ENCODE assay signal across 29 cellular contexts in the genomic region with DNA sequence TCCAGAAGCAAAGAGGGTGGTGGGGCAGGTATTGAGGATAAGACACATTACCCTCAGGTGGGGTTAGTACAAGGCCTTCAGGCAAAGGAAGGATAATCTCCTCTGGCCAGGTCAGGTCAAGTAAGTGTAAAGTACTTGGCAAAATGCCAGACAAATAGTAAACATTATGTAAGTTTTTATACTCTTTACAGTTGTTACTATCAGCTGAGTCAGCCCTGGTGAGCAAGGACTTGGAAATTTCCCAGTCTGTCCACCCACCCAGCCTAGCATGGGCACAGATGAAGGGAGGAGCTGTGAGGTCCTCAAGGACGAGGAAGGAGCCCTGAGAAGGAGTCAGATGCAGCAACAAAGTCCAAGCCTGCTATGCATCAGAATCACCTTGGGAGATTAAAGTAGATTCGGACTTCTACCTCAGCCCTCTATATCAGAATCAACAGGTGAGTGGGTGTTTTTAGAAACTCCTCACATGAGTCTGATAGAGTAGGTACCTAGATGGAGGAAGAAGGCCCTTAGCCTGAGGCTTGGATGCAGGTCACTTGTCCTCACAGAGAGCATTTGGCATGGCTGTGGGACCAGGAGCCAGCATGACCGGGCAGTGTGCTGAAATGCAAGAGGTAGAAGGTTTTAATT. TPM values are rescaled to one million over a fixed set of nuclear protein-coding genes. Genes with fewer than 3 reads are reported as not detected.
DNase-seq lines count a peak whose midpoint lies in the region; ATAC-seq, FAIRE-seq and TF ChIP-seq lines count a peak whose summit lies in the region.
"Had no signal": no experiment of that assay in that cellular context is flagged by ENCODE, and none has a peak within 500 bp of the region (broad histone marks: within the 10 kb centered on the region; RNA-seq: fewer than 3 reads in every experiment).

No MANE protein-coding gene starts in this region.

- 25% methylated on average over 3 of the region's 3 CpGs for WGBS in HepG2 (ENCODE audit: low lambda C conversion rate)
- 94% methylated on average over 3 of the region's 3 CpGs for WGBS in right lobe of liver (ENCODE audit: insufficient coverage, low coverage, low lambda C conversion rate, missing lambda C conversion rate)
- WGBS in K562 (ENCODE audit: insufficient coverage, low coverage, missing lambda C conversion rate): 0% methylated on average over 3 of the region's 3 CpGs

- FAIRE-seq in HepG2 (lab: Jason Lieb, UNC) (no peak), K562 (lab: Jason Lieb, UNC) (no peak)
- FAIRE-seq: A549, GM18507 had no signal

- H2AFZ ChIP-seq in HepG2 (ENCODE audit: low read length) (no peak overlapping the region), K562 (ENCODE audit: low read depth, low read length) (no peak overlapping the region)

- H3K27me3 ChIP-seq in HepG2 (ENCODE audit: control insufficient read depth in 1 of 2, insufficient read depth in 2 of 2, low read length in 2 of 2): peaks cover 0 to 8% of the 10 kb centered on the region in 2 experiments; a peak in 1 of 5 replicates
- no peaks in the 10 kb centered on the region for H3K27me3 ChIP-seq in right lobe of liver
- peaks cover 6 to 8% of the 10 kb centered on the region in 2 experiments; a peak in 2 of 5 replicates for H3K27me3 ChIP-seq in K562 (ENCODE audit: control insufficient read depth in 2 of 2, insufficient read depth in 2 of 2, low read length in 2 of 2)
- H3K27me3 ChIP-seq in foreskin keratinocyte: peaks cover 23% of the 10 kb centered on the region
- H3K27me3 ChIP-seq: vagina had no signal

- TF ChIP-seq CTCF in HepG2 (CRISPR knock-in tag; IDR thresholded peaks at IDR 0.05): no peak
- TF ChIP-seq CTCF in right lobe of liver (IDR thresholded peaks at IDR 0.05): no peak
- TF ChIP-seq CTCF in K562 (IDR thresholded peaks at IDR 0.05 in 2 of 3, conservative IDR thresholded peaks at IDR 0.05 in 1 of 3; ENCODE audit: insufficient read depth in 2 of 3, low read depth in 1 of 3, low read length in 3 of 3): no peak
- TF ChIP-seq CTCF in foreskin keratinocyte (conservative IDR thresholded peaks at IDR 0.05): no peak

- intact Hi-C loops in HepG2 (cut with micrococcal nuclease; ENCODE audit: unreplicated experiment): no loop called here
- intact Hi-C loops in right lobe of liver (cut with DNase I): no loop called here
- intact Hi-C loops in K562 (cut with micrococcal nuclease): no loop called here

- H3K27ac ChIP-seq in HepG2 (ENCODE audit: extremely low read length, insufficient read depth, low read length): no peak overlapping the region
- H3K27ac ChIP-seq in right lobe of liver: no peak overlapping the region
- no peak overlapping the region for H3K27ac ChIP-seq in K562 (ENCODE audit: extremely low read depth, low read depth, low read length)
- no peak overlapping the region for H3K27ac ChIP-seq in foreskin keratinocyte
- H3K27ac ChIP-seq: A549, vagina, WERI-Rb-1 had no signal

- no peak for TF ChIP-seq RAD21 in HepG2 (CRISPR knock-in tag; IDR thresholded peaks at IDR 0.05)
- no peak for TF ChIP-seq RAD21 in K562 (CRISPR knock-in tag; conservative IDR thresholded peaks at IDR 0.05 in 1 of 2, IDR thresholded peaks at IDR 0.05 in 1 of 2)

- no peak for DNase-seq in HepG2 (ENCODE audit: low spot score)
- DNase-seq in right lobe of liver: no peak
- no peak for DNase-seq in K562 (ENCODE audit: extremely low read depth in 1 of 4, low spot score in 3 of 4)
- DNase-seq in foreskin keratinocyte: peak; percentile 26 to 75
- DNase-seq in retina: no peak
- DNase-seq in NCI-H446 (lab: John Stamatoyannopoulos, UW): no peak
- no peak for DNase-seq in SKM-1 (lab: John Stamatoyannopoulos, UW; ENCODE audit: unreplicated experiment)
- DNase-seq: activated CD4-positive, alpha-beta T cell treated with anti-CD3 and anti-CD28 coated beads, Interleukin-2, amount 50 U/mL, for 4 hours; activated gamma-delta T cell treated with Interleukin-2 at 50 U/mL for 16 hours; activated T-cell treated with anti-CD3 and anti-CD28 coated beads for 4 hours; amniotic stem cell; BE2C; central memory CD4-positive, alpha-beta T cell; COR-L47; DND-41; HFFc6; NCI-H1436 treated with DMSO at 0.1 percent for 48 hours; NCI-H2171; NCI-H774; stimulated activated CD4-positive, alpha-beta T cell treated with anti-CD3 and anti-CD28 coated beads, Interleukin-12 subunit alpha, Interleukin-12 subunit beta, amount 100 ng/mL, for 4 hours; substantia nigra; WERI-Rb-1 had no signal

- H3K36me3 ChIP-seq in HepG2 (replicated peaks in 1 of 2; ENCODE audit: control insufficient read depth in 1 of 2, insufficient read depth in 2 of 2, low read length in 2 of 2) (no peaks in the 10 kb centered on the region), right lobe of liver (no peaks in the 10 kb centered on the region), K562 (ENCODE audit: control insufficient read depth, insufficient read depth, low read length) (no peaks in the 10 kb centered on the region)
- H3K36me3 ChIP-seq: BE2C, vagina, WERI-Rb-1 had no signal

- CTCF ChIA-PET in HepG2 (lab: Yijun Ruan, JAX; ENCODE audit: low intra/inter-chr PET ratio, low total read pairs): no interaction called here
- CTCF ChIA-PET in K562 (lab: Yijun Ruan, JAX; ENCODE audit: low intra/inter-chr PET ratio): no interaction called here

- BruUV-seq in HepG2 (replicated peaks; lab: Mats Ljungman, UMichigan): no TSS peak
- no TSS peak for BruUV-seq in K562 (replicated peaks; lab: Mats Ljungman, UMichigan)

- no peak overlapping the region for H3K9ac ChIP-seq in HepG2 (ENCODE audit: insufficient read depth, low read depth, low read length)
- H3K9ac ChIP-seq in K562 (ENCODE audit: insufficient read depth in 1 of 2, low read depth in 2 of 2, low read length in 2 of 2): no peak overlapping the region

- no peaks in the 10 kb centered on the region for H3K79me2 ChIP-seq in HepG2 (ENCODE audit: insufficient read depth, low read length)
- no peaks in the 10 kb centered on the region for H3K79me2 ChIP-seq in K562 (ENCODE audit: control insufficient read depth, insufficient read depth, low read length)

- TF ChIP-seq EP300 in HepG2 (IDR thresholded peaks at IDR 0.05; ENCODE audit: low read depth in 2 of 2, low read length in 2 of 2) (no peak), HepG2 (CRISPR knock-in tag; IDR thresholded peaks at IDR 0.05; ENCODE audit: borderline replicate concordance) (no peak), K562 (IDR thresholded peaks at IDR 0.05; ENCODE audit: low read length) (no peak)

- TF ChIP-seq POLR2A in HepG2 (IDR thresholded peaks at IDR 0.05; ENCODE audit: insufficient read depth in 1 of 2, low read depth in 2 of 2, low read length in 2 of 2) (no peak), right lobe of liver (IDR thresholded peaks at IDR 0.05) (no peak), K562 (conservative IDR thresholded peaks at IDR 0.05) (no peak)

- POLR2A ChIA-PET in HepG2 (lab: Yijun Ruan, JAX): no interaction called here
- POLR2A ChIA-PET in K562 (lab: Yijun Ruan, JAX): interaction anchor here (0.7 kb wide), 1 partner anchor 43 kb away, joined by 3 read pairs; no protein-coding TSS in a partner anchor

- H3K9me1 ChIP-seq in K562 (ENCODE audit: control insufficient read depth, insufficient read depth, low read length): no peaks in the 10 kb centered on the region

- no peak for ATAC-seq in HepG2
- no peak for ATAC-seq in right lobe of liver
- no peak for ATAC-seq in K562
- peak; percentile 73 for ATAC-seq in foreskin keratinocyte
- ATAC-seq in GM19324 (IDR thresholded peaks at IDR 0.05; ENCODE audit: low FRiP score, unreplicated experiment): no peak
- ATAC-seq: A549, Panc1 had no signal

- H3K4me2 ChIP-seq in HepG2 (ENCODE audit: low read depth, low read length) (no peak overlapping the region), K562 (ENCODE audit: insufficient read depth, low read length) (no peak overlapping the region)
- H3K4me2 ChIP-seq: A549 had no signal

- in situ Hi-C loops in HepG2 (cut with HindIII; ENCODE audit: extremely low pct_ligation_motif_present, low pct_unique_long_range_greater_than_20kb): no loop called here
- in situ Hi-C loops in K562 (cut with MboI): no loop called here

- H3K4me1 ChIP-seq in HepG2 (ENCODE audit: insufficient read depth, low read length) (no peaks in the 10 kb centered on the region), right lobe of liver (no peaks in the 10 kb centered on the region), K562 (replicated peaks in 1 of 2; ENCODE audit: control insufficient read depth in 2 of 2, insufficient read depth in 2 of 2, low read length in 2 of 2) (no peaks in the 10 kb centered on the region), foreskin keratinocyte (no peaks in the 10 kb centered on the region)
- H3K4me1 ChIP-seq: A549, BE2C, vagina had no signal

- no peaks in the 10 kb centered on the region for H4K20me1 ChIP-seq in HepG2 (ENCODE audit: insufficient read depth, low read length)
- H4K20me1 ChIP-seq in K562 (replicated peaks; ENCODE audit: control insufficient read depth, insufficient read depth, low read length): no peaks in the 10 kb centered on the region

- H3K9me3 ChIP-seq in HepG2 (ENCODE audit: low read length): no peaks in the 10 kb centered on the region
- no peaks in the 10 kb centered on the region for H3K9me3 ChIP-seq in right lobe of liver
- no peaks in the 10 kb centered on the region for H3K9me3 ChIP-seq in K562 (replicated peaks; ENCODE audit: control insufficient read depth, insufficient read depth, low read depth, low read length)
- H3K9me3 ChIP-seq: A549, BE2C, vagina had no signal

- H3K4me3 ChIP-seq in HepG2 (replicated peaks in 1 of 3; ENCODE audit: insufficient read depth in 1 of 3, low read depth in 2 of 3, low read length in 3 of 3) (no peak overlapping the region), right lobe of liver (no peak overlapping the region), K562 (no peak overlapping the region)
- H3K4me3 ChIP-seq: A549, vagina had no signal

RNA-seq across cellular contexts. Expression of gene BARX1, which starts 50.2 kb away (rescaled TPM):
- total RNA-seq in HepG2 (2016; rRNA removed; fragmentation: Illumina TruSeq; extraction: Trizol) (not detected in 2 replicates), right lobe of liver (not detected), K562 (2014; rRNA removed) (0.14 TPM in 1 of 2 replicates, not detected in the other), K562 (2014; rRNA removed; fragmentation: Illumina TruSeq; extraction: Trizol) (not detected in 2 replicates), K562 (2015; rRNA removed; fragmentation: Illumina TruSeq; extraction: Trizol) (not detected in 2 replicates), K562 (2021) (0.11 TPM in 1 of 2 replicates, not detected in the other), foreskin keratinocyte (not detected in 2 replicates)
- total RNA-seq in HepG2 (2016; cell fraction: cytosol; rRNA removed; fragmentation: Illumina TruSeq; extraction: Trizol; ENCODE audit: low read depth): not detected in 2 replicates
- not detected in 2 replicates for total RNA-seq in HepG2 (2016; cell fraction: insoluble cytoplasmic fraction; rRNA removed; fragmentation: Illumina TruSeq; extraction: Trizol)
- not detected in 2 replicates for total RNA-seq in HepG2 (2016; cell fraction: membrane; rRNA removed; fragmentation: Illumina TruSeq; extraction: Trizol)
- not detected in 2 replicates for total RNA-seq in HepG2 (2016; cell fraction: nucleus; rRNA removed; fragmentation: Illumina TruSeq; extraction: Trizol)
- polyA plus RNA-seq in HepG2 (2011; rRNA removed) (not detected in 2 replicates), K562 (2011; rRNA removed) (not detected in 2 replicates), K562 (2014; fragmentation: Illumina TruSeq; extraction: Trizol) (not detected in 2 replicates), K562 (2014; fragmentation: Nextera tagmentation; extraction: Ambion mirVana) (not detected), K562 (2014; rRNA removed) (0.08 TPM in 1 of 2 replicates, not detected in the other), foreskin keratinocyte (not detected in 2 replicates)
- polyA plus RNA-seq in HepG2 (2011; cell fraction: cytosol; rRNA removed): not detected in 2 replicates
- not detected in 2 replicates for polyA plus RNA-seq in HepG2 (2011; cell fraction: nucleus; rRNA removed)
- polyA plus RNA-seq in HepG2 (2012): not detected in 2 replicates
- not detected in 2 replicates for polyA plus RNA-seq in HepG2 (2016; cell fraction: cytosol; fragmentation: Illumina TruSeq; extraction: Trizol; ENCODE audit: low read depth)
- not detected in 2 replicates for polyA plus RNA-seq in HepG2 (2016; cell fraction: insoluble cytoplasmic fraction; fragmentation: Illumina TruSeq; extraction: Trizol; ENCODE audit: low read depth)
- polyA plus RNA-seq in HepG2 (2016; cell fraction: membrane; fragmentation: Illumina TruSeq; extraction: Trizol; ENCODE audit: low read depth): not detected in 2 replicates
- polyA plus RNA-seq in HepG2 (2016; cell fraction: nucleus; fragmentation: Illumina TruSeq; extraction: Trizol; ENCODE audit: insufficient read depth, low read depth): not detected in 2 replicates
- 0.65 TPM in 1 of 2 replicates, not detected in the other for polyA minus RNA-seq in HepG2 (2011; rRNA and poly(A)+ RNA removed; ENCODE audit: low replicate concordance)
- not detected in 2 replicates for polyA minus RNA-seq in HepG2 (2011; cell fraction: cytosol; rRNA and poly(A)+ RNA removed)
- polyA minus RNA-seq in HepG2 (2011; cell fraction: nucleus; rRNA and poly(A)+ RNA removed): not detected in 2 replicates
- total RNA-seq in K562 (2011; cell fraction: chromatin; rRNA removed; ENCODE audit: low replicate concordance): not detected in 2 replicates
- not detected in 2 replicates for total RNA-seq in K562 (2011; cell fraction: nucleolus; rRNA removed)
- not detected in 2 replicates for total RNA-seq in K562 (2011; cell fraction: nucleoplasm; rRNA removed)
- not detected in 2 replicates for polyA plus RNA-seq in K562 (2011; cell fraction: cytosol; rRNA removed)
- not detected in 2 replicates for polyA plus RNA-seq in K562 (2011; cell fraction: nucleus; rRNA removed)
- polyA plus RNA-seq in K562 (2012): 0.37 TPM in 1 of 2 replicates, not detected in the other
- polyA minus RNA-seq in K562 (2011; rRNA and poly(A)+ RNA removed): not detected in 2 replicates
- polyA minus RNA-seq in K562 (2011; cell fraction: cytosol; rRNA and poly(A)+ RNA removed): not detected in 2 replicates
- not detected in 2 replicates for polyA minus RNA-seq in K562 (2011; cell fraction: nucleus; rRNA and poly(A)+ RNA removed)
- total RNA-seq: HFFc6; lower leg skin; T-helper 2 cell treated with Interferon-gamma antibody and Interleukin-4, amounts not matched to agents 100 ng/mL and 5 ng/mL, for 36 hours; vagina had no signal

Comparison
In these comparisons a context has a peak if more than half of its experiments do, and no peak if none do; other contexts are left out.
1. DNase-seq: peak in foreskin keratinocyte (2 of 2); none in HepG2 (single experiment), right lobe of liver (0 of 3), K562 (0 of 4), retina (single experiment), NCI-H446 (0 of 2) and SKM-1 (single experiment).
2. Of the 241 proteins assayed by ChIP-seq in both HepG2 and K562: peak only in HepG2: none; only in K562: NFIC; in both: none; in neither: 240.